In the genomic region with DNA sequence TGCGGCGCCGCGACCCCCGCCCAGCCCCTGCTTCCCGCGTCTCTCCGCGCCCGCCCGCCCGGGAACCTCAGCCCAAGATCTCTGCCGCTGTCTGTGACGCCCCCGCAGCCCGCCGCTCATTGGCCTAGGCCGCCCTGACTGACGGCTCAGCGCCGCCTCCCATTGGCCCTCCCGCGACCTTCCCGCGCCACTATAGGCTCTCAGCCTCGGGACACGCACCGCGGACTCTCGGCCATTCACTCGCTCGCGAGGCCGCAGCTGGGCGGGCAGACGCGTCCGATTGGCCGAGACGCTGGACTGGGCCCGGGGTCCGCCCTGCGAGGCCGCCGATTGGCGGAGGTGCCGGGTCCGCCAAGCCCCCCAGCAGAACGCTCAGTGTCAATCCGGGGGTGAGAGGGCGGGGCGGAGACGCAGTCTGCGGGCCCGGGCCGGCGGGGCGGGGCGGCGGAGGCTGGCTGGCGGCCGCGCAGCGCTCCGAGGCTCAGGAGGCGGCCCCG, we compare ENCODE assay signal across 8 cellular contexts.
DNase-seq lines count a peak whose midpoint lies in the region; ATAC-seq and TF ChIP-seq lines count a peak whose summit lies in the region.

TSS of gene PRKACA (minus strand) at position 95 of the 497 bp plus-strand sequence. CDS start 215 bp downstream, outside the sequence.

- ATAC-seq in GM19043 (IDR thresholded peaks at IDR 0.05; ENCODE audit: low read depth, unreplicated experiment) (peak; percentile 85), HG03378 (IDR thresholded peaks at IDR 0.05; ENCODE audit: unreplicated experiment) (peak; percentile 74)

- DNase-seq in AG09319 (ENCODE audit: extremely low read depth, low read depth) (peak; percentile 98), NCI-H446 treated with DMSO at 0.1 percent for 48 hours (lab: John Stamatoyannopoulos, UW) (peak; percentile 98), inferior parietal cortex (ENCODE audit: extremely low spot score) (peak; percentile 97), smooth muscle cell of the brain vasculature (ENCODE audit: low read depth, low spot score) (peak; percentile 96)
- peak; percentile 97 for DNase-seq in activated CD4-positive, CD25-positive, alpha-beta regulatory T cell treated with anti-CD3 and anti-CD28 coated beads, Interleukin-2, amount 50 U/mL, for 16 hours (ENCODE audit: low read depth, low spot score)
- peak; percentile 99 for DNase-seq in central memory CD4-positive, alpha-beta T cell

- TF ChIP-seq CTCF in AG09319 (IDR thresholded peaks at IDR 0.05; ENCODE audit: low read depth, low read length), result no peak

Comparison
In these comparisons a context has a peak if more than half of its experiments do, and no peak if none do; other contexts are left out.
1. Peak in every context shown above with its lines: DNase-seq and ATAC-seq.